ENCODE assay signal across 12 cellular contexts in genomic region chr15:78170848-78171773, GRCh38. TPM values are rescaled to one million over a fixed set of nuclear protein-coding genes. Genes with fewer than 3 reads are reported as not detected.
DNase-seq lines count a peak whose midpoint lies in the region; ATAC-seq, FAIRE-seq and TF ChIP-seq lines count a peak whose summit lies in the region.
"Had no signal": no experiment of that assay in that cellular context is flagged by ENCODE, and none has a peak within 500 bp of the region (broad histone marks: within the 10 kb centered on the region; RNA-seq: fewer than 3 reads in every experiment).

No MANE protein-coding gene starts in this region.

- ATAC-seq in GM19467 (IDR thresholded peaks at IDR 0.05; ENCODE audit: unreplicated experiment): peak; percentile 35
- ATAC-seq in HG03159 (IDR thresholded peaks at IDR 0.05; ENCODE audit: unreplicated experiment): peak; percentile 62
- peak; percentile 81 for ATAC-seq in GM12878

- TF ChIP-seq POLR2A in GM12878 (IDR thresholded peaks at IDR 0.05; ENCODE audit: low read depth, low read length) (no peak), suprapubic skin (IDR thresholded peaks at IDR 0.05) (no peak)

- POLR2A ChIA-PET in GM12878 (lab: Charles Lee): interaction anchor here (0.8 to 8.0 kb wide), 5 partner anchors 10 to 31 kb away, joined by 3 to 75 read pairs (median 3); partner anchors contain the start of gene IDH3A

- SMC1A ChIA-PET in GM12878 (lab: Charles Lee; ENCODE audit: uncharacterized antibody, unreplicated experiment): interaction anchor here (1.0 to 13.7 kb wide), 7 partner anchors 14 to 120 kb away, joined by 3 to 152 read pairs (median 12); partner anchors contain the start of genes CIB2 and IDH3A

- peaks cover 8% of the 10 kb centered on the region for H3K79me2 ChIP-seq in GM12878 (ENCODE audit: control insufficient read depth, insufficient read depth, low read length)

- peak overlapping the region; percentile 60 for H3K9ac ChIP-seq in GM12878 (ENCODE audit: control insufficient read depth, insufficient read depth, low read length)

- H3K36me3 ChIP-seq in GM06990 (ENCODE audit: control insufficient read depth, insufficient read depth, low read length): peaks cover 12% of the 10 kb centered on the region
- peaks cover 18 to 30% of the 10 kb centered on the region in 2 experiments for H3K36me3 ChIP-seq in GM12878 (ENCODE audit: control insufficient read depth in 2 of 2, insufficient read depth in 2 of 2, low read length in 1 of 2)
- peaks cover 73% of the 10 kb centered on the region for H3K36me3 ChIP-seq in suprapubic skin

- H3K9me3 ChIP-seq in GM12878 (replicated peaks; ENCODE audit: control insufficient read depth, insufficient read depth, low read length): peaks cover 8% of the 10 kb centered on the region; the same call in 2 of the 3 replicates
- no peaks in the 10 kb centered on the region for H3K9me3 ChIP-seq in suprapubic skin
- H3K9me3 ChIP-seq: thoracic aorta had no signal

- peak; percentile 67 for DNase-seq in GM06990 (ENCODE audit: extremely low read depth, insufficient read length)
- peak; percentile 85 for DNase-seq in GM12878 (ENCODE audit: low read depth, low spot score)
- DNase-seq in AG08396 (ENCODE audit: low spot score): no peak
- no peak for DNase-seq in epidermal melanocyte (ENCODE audit: insufficient read length, low spot score)
- DNase-seq in suprapubic skin (ENCODE audit: low spot score in 2 of 2): no peak
- DNase-seq in ACHN: no peak
- DNase-seq: C1 segment of cervical spinal cord, dermis blood vessel endothelial cell, NCI-H774 had no signal

- WGBS in GM12878 (ENCODE audit: insufficient coverage, insufficient replicate concordance, low lambda C conversion rate, missing lambda C conversion rate): 51% methylated on average over 17 of the region's 17 CpGs
- WGBS in suprapubic skin: 90% methylated on average over 17 of the region's 17 CpGs

- H3K4me3 ChIP-seq in GM06990 (replicated peaks; ENCODE audit: low read depth, low read length) (no peak overlapping the region; the same call in 1 of the 2 replicates), GM12878 (no peak overlapping the region; the same call in 1 of the 2 replicates), suprapubic skin (no peak overlapping the region)
- H3K4me3 ChIP-seq: thoracic aorta had no signal

- H3K27ac ChIP-seq in GM12878 (ENCODE audit: control insufficient read depth, insufficient read depth) (peak overlapping the region; percentile 88), suprapubic skin (no peak overlapping the region)
- H3K27ac ChIP-seq: thoracic aorta had no signal

- TF ChIP-seq CTCF in GM06990 (IDR thresholded peaks at IDR 0.05; ENCODE audit: insufficient read depth, low read length, poor library complexity, severe bottlenecking) (no peak), GM12878 (IDR thresholded peaks at IDR 0.05 in 2 of 3, conservative IDR thresholded peaks at IDR 0.05 in 1 of 3; ENCODE audit: control insufficient read depth in 2 of 3, extremely low read depth in 1 of 3, insufficient read depth in 1 of 3, low read depth in 3 of 3, low read length in 3 of 3) (no peak), suprapubic skin (IDR thresholded peaks at IDR 0.05) (no peak)

- BruUV-seq in GM12878 (replicated peaks; lab: Mats Ljungman, UMichigan): no TSS peak

- intact Hi-C loops in GM12878 (cut with micrococcal nuclease; ENCODE audit: unreplicated experiment): no loop called here

- H4K20me1 ChIP-seq in GM12878 (ENCODE audit: control insufficient read depth, insufficient read depth): no peaks in the 10 kb centered on the region

- FAIRE-seq in GM12878 (lab: Jason Lieb, UNC): peak; percentile 72

- RAD21 ChIA-PET in GM12878 (lab: Charles Lee; ENCODE audit: unreplicated experiment): interaction anchor here (0.9 to 7.0 kb wide), 7 partner anchors 15 to 69 kb away, joined by 3 to 53 read pairs (median 7); partner anchors contain the start of genes CIB2 and IDH3A

- H2AFZ ChIP-seq in GM12878 (ENCODE audit: control insufficient read depth, low read depth, low read length): peak overlapping the region; percentile 44

- no peaks in the 10 kb centered on the region for H3K27me3 ChIP-seq in GM06990 (replicated peaks; ENCODE audit: control insufficient read depth, insufficient read depth, low read length)
- H3K27me3 ChIP-seq in GM12878 (replicated peaks in 1 of 2; ENCODE audit: control insufficient read depth in 2 of 2, insufficient read depth in 2 of 2, low read length in 1 of 2): no peaks in the 10 kb centered on the region
- H3K27me3 ChIP-seq in suprapubic skin: no peaks in the 10 kb centered on the region

- CTCF ChIA-PET in GM12878 (lab: Yijun Ruan, JAX): interaction anchor here (1.0 to 10.1 kb wide), 6 partner anchors 12 to 59 kb away, joined by 3 to 108 read pairs (median 10); partner anchors contain the start of genes CIB2 and IDH3A

- in situ Hi-C loops in GM12878 (cut with MboI) (loop anchor here (25.0 kb wide), 1 partner anchor 816 kb away; no protein-coding TSS in a partner anchor), ACHN (cut with HindIII; ENCODE audit: low pct_ligation_motif_present, low pct_unique_long_range_greater_than_20kb, low sequenced_read_pairs) (no loop called here)

- H3K4me2 ChIP-seq in GM12878 (ENCODE audit: control insufficient read depth, insufficient read depth): peak overlapping the region; percentile 88

- peak; percentile 36 to 70; a peak in 2 of 4 replicates for TF ChIP-seq EP300 in GM12878 (IDR thresholded peaks at IDR 0.05; ENCODE audit: borderline replicate concordance in 1 of 2, control insufficient read depth in 1 of 2, low read depth in 2 of 2, low read length in 2 of 2)
- TF ChIP-seq EP300 in suprapubic skin (IDR thresholded peaks at IDR 0.05): no peak

- TF ChIP-seq RAD21 in GM12878 (IDR thresholded peaks at IDR 0.05; ENCODE audit: insufficient read depth, low read depth, low read length): no peak

- H3K4me1 ChIP-seq in GM12878 (ENCODE audit: control insufficient read depth, insufficient read depth, low read length): peaks cover 79% of the 10 kb centered on the region
- H3K4me1 ChIP-seq in suprapubic skin: no peaks in the 10 kb centered on the region

TF ChIP-seq in GM12878, 131 proteins besides CTCF, POLR2A, EP300 and RAD21 (continues in another document):
- TF ChIP-seq CEBPB (IDR thresholded peaks at IDR 0.05; ENCODE audit: borderline replicate concordance in 1 of 2, low read depth in 2 of 2, low read length in 2 of 2) (0 out of 4 replicates have a peak, but pooled peaks of 1 of the 2 experiments have one; percentile 69), ZNF207 (IDR thresholded peaks at IDR 0.05; ENCODE audit: borderline replicate concordance) (no peak), MAX (IDR thresholded peaks at IDR 0.05; ENCODE audit: low read depth, low read length) (no peak), PAX8 (IDR thresholded peaks at IDR 0.05) (no peak), POLR2AphosphoS2 (IDR thresholded peaks at IDR 0.05; ENCODE audit: low read depth, low read length) (no peak)

RNA-seq across cellular contexts. Expression of gene IDH3A, which starts 21.9 kb away (rescaled TPM):
- 101 and 106 TPM in 2 replicates for total RNA-seq in GM12878 (2013; cell fraction: nucleolus; rRNA removed)
- total RNA-seq in GM12878 (2014; rRNA removed): 83.9 and 99.1 TPM in 2 replicates
- 105 and 121 TPM in 2 replicates for total RNA-seq in GM12878 (2014; rRNA removed; fragmentation: Illumina TruSeq; extraction: Trizol)
- 175 and 193 TPM in 2 replicates for total RNA-seq in GM12878 (2021)
- 56.2 TPM for polyA plus RNA-seq in GM12878 (2011; ENCODE audit: low read depth)
- 238 and 315 TPM in 2 replicates for polyA plus RNA-seq in GM12878 (2011; rRNA removed)
- polyA plus RNA-seq in GM12878 (2011; cell fraction: cytosol; rRNA removed): 108 and 181 TPM in 2 replicates
- 117 and 147 TPM in 2 replicates for polyA plus RNA-seq in GM12878 (2011; cell fraction: nucleus; rRNA removed)
- 82.5 and 109 TPM in 2 replicates for polyA plus RNA-seq in GM12878 (2012)
- polyA plus RNA-seq in GM12878 (2014; fragmentation: Illumina TruSeq; extraction: Trizol): 173 and 178 TPM in 2 replicates
- 100 to 1,000 TPM; 197 to 231 TPM for polyA plus RNA-seq in GM12878 (2014; fragmentation: Nextera tagmentation; extraction: Ambion mirVana)
- polyA plus RNA-seq in GM12878 (2014; rRNA removed): 123 and 125 TPM in 2 replicates
- 100 to 1,000 TPM; 245 to 254 TPM for polyA plus RNA-seq in GM12878 (2016; fragmentation: Nextera tagmentation; extraction: Ambion mirVana)
- 172 and 266 TPM in 2 replicates for polyA minus RNA-seq in GM12878 (2011; rRNA and poly(A)+ RNA removed)
- polyA minus RNA-seq in GM12878 (2011; cell fraction: cytosol; rRNA and poly(A)+ RNA removed): 75.4 and 97.9 TPM in 2 replicates
- polyA minus RNA-seq in GM12878 (2011; cell fraction: nucleus; rRNA and poly(A)+ RNA removed): 43.5 and 60.8 TPM in 2 replicates
- total RNA-seq in suprapubic skin: 10 to 100 TPM; 55.1 to 82.5 (median 55.8) TPM

RNA-seq across cellular contexts. Expression of gene CIB2, which starts 39.9 kb away (rescaled TPM):
- 0.69 and 1.5 TPM in 2 replicates for total RNA-seq in GM12878 (2013; cell fraction: nucleolus; rRNA removed)
- total RNA-seq in GM12878 (2014; rRNA removed): 7.2 and 8.8 TPM in 2 replicates
- 5.9 and 6.8 TPM in 2 replicates for total RNA-seq in GM12878 (2014; rRNA removed; fragmentation: Illumina TruSeq; extraction: Trizol)
- 6.9 and 7.2 TPM in 2 replicates for total RNA-seq in GM12878 (2021)
- 2.3 TPM for polyA plus RNA-seq in GM12878 (2011; ENCODE audit: low read depth)
- 7.4 and 11.7 TPM in 2 replicates for polyA plus RNA-seq in GM12878 (2011; rRNA removed)
- 7.8 and 10.2 TPM in 2 replicates for polyA plus RNA-seq in GM12878 (2011; cell fraction: cytosol; rRNA removed)
- polyA plus RNA-seq in GM12878 (2011; cell fraction: nucleus; rRNA removed): 3.3 and 3.9 TPM in 2 replicates
- 3.1 and 3.4 TPM in 2 replicates for polyA plus RNA-seq in GM12878 (2012)
- 7.9 and 11.7 TPM in 2 replicates for polyA plus RNA-seq in GM12878 (2014; fragmentation: Illumina TruSeq; extraction: Trizol)
- polyA plus RNA-seq in GM12878 (2014; fragmentation: Nextera tagmentation; extraction: Ambion mirVana): 1 to 10 TPM in 1 of 2 experiments, under 1 TPM in 1; 0.56 to 1.6 TPM
- 7.2 and 8.2 TPM in 2 replicates for polyA plus RNA-seq in GM12878 (2014; rRNA removed)
- polyA plus RNA-seq in GM12878 (2016; fragmentation: Nextera tagmentation; extraction: Ambion mirVana): 10 to 100 TPM in 1 of 2 experiments, 1 to 10 TPM in 1; 1.5 to 12.1 TPM
- 10.4 and 22.3 TPM in 2 replicates for polyA minus RNA-seq in GM12878 (2011; rRNA and poly(A)+ RNA removed)
- polyA minus RNA-seq in GM12878 (2011; cell fraction: cytosol; rRNA and poly(A)+ RNA removed): 2.6 and 3.7 TPM in 2 replicates
- 0.73 and 1.2 TPM in 2 replicates for polyA minus RNA-seq in GM12878 (2011; cell fraction: nucleus; rRNA and poly(A)+ RNA removed)
- total RNA-seq in suprapubic skin: 1 to 10 TPM; 2.0 to 8.5 (median 6.5) TPM

Comparison
In these comparisons a context has a peak if more than half of its experiments do, and no peak if none do; other contexts are left out.
1. DNase-seq: peak in GM06990 (single experiment) and GM12878 (single experiment); none in AG08396 (single experiment), epidermal melanocyte (single experiment), suprapubic skin (0 of 2) and ACHN (single experiment).
2. Peak in every context shown above with its lines, with median percentiles within 50 percentile points of each other: ATAC-seq.